11 cellular contexts compared by ENCODE assay signal in genomic region chrX:24363432-24364181, GRCh38. TPM values are rescaled to one million over a fixed set of nuclear protein-coding genes. Genes with fewer than 3 reads are reported as not detected.
DNase-seq lines count a peak whose midpoint lies in the region; ATAC-seq, FAIRE-seq and TF ChIP-seq lines count a peak whose summit lies in the region.
"Not testable (repeated sequence)": the region's sequence is repeated elsewhere in the genome, so short reads cannot be mapped to it uniquely, and the experiment has no call there.
"Had no signal": no experiment of that assay in that cellular context is flagged by ENCODE, and none has a peak within 500 bp of the region (broad histone marks: within the 10 kb centered on the region; RNA-seq: fewer than 3 reads in every experiment).

No MANE protein-coding gene starts in this region.

- ATAC-seq in A549, result 0 out of 6 replicates have a peak, but pooled peaks of 1 of the 2 experiments have one; percentile 19
- peak; percentile 72 for ATAC-seq in gastroesophageal sphincter
- peak; percentile 55 to 85 for ATAC-seq in left cardiac atrium
- peak in 3 of 4 donors; percentile 33 to 75 (median 37) for ATAC-seq in right lobe of liver
- ATAC-seq in natural killer cell treated with Interleukin-12 subunit alpha and Interleukin-12 subunit beta and Interleukin-15 and Interleukin-18, amount 100 ng/mL, for 72 hours, result peak; percentile 38 to 68

- H3K9me3 Mint-ChIP-seq in astrocyte (ENCODE audit: unreplicated experiment); natural killer cell treated with Interleukin-12 subunit alpha and Interleukin-12 subunit beta and Interleukin-15 and Interleukin-18, amount 100 ng/mL, for 72 hours: not testable (repeated sequence)

- not testable (repeated sequence) for H3K4me2 ChIP-seq in A549; astrocyte (ENCODE audit: low read length); smooth muscle cell

- H3K27ac ChIP-seq in A549; astrocyte (ENCODE audit: low read depth, low read length); right lobe of liver; smooth muscle cell (ENCODE audit: low read depth): not testable (repeated sequence)
- peak overlapping the region in 1 of 4 donors; percentile 22 for H3K27ac ChIP-seq in gastroesophageal sphincter

- DNase-seq in A549 (ENCODE audit: low read depth in 1 of 2, low spot score in 1 of 2); astrocyte (ENCODE audit: low read depth); left cardiac atrium; right lobe of liver; natural killer cell treated with Interleukin-12 subunit alpha and Interleukin-12 subunit beta and Interleukin-15 and Interleukin-18, amount 100 ng/mL, for 72 hours (ENCODE audit: low spot score); smooth muscle cell (lab: John Stamatoyannopoulos, UW; ENCODE audit: unreplicated experiment): not testable (repeated sequence)

- H4K20me1 ChIP-seq in astrocyte (ENCODE audit: insufficient read depth, low read length); smooth muscle cell (ENCODE audit: low read depth): not testable (repeated sequence)

- H3K9ac ChIP-seq in astrocyte (ENCODE audit: low read length); smooth muscle cell (ENCODE audit: low read depth): not testable (repeated sequence)

- not testable (repeated sequence) for H3K27ac Mint-ChIP-seq in astrocyte (ENCODE audit: unreplicated experiment)
- peak overlapping the region in 1 of 2 donors; percentile 41 for H3K27ac Mint-ChIP-seq in natural killer cell treated with Interleukin-12 subunit alpha and Interleukin-12 subunit beta and Interleukin-15 and Interleukin-18, amount 100 ng/mL, for 72 hours

- H3K79me2 ChIP-seq in astrocyte (ENCODE audit: insufficient read depth, low read length); smooth muscle cell (ENCODE audit: low read depth): not testable (repeated sequence)

- TF ChIP-seq CTCF in A549 (IDR thresholded peaks at IDR 0.05); astrocyte (IDR thresholded peaks at IDR 0.05; ENCODE audit: insufficient read depth, low read depth, low read length); gastroesophageal sphincter (IDR thresholded peaks at IDR 0.05); right lobe of liver (IDR thresholded peaks at IDR 0.05); smooth muscle cell (IDR thresholded peaks at IDR 0.05; ENCODE audit: borderline replicate concordance, insufficient read depth, poor library complexity, severe bottlenecking): not testable (repeated sequence)

- H3K4me1 Mint-ChIP-seq in astrocyte (ENCODE audit: low read depth, unreplicated experiment); natural killer cell treated with Interleukin-12 subunit alpha and Interleukin-12 subunit beta and Interleukin-15 and Interleukin-18, amount 100 ng/mL, for 72 hours (ENCODE audit: low read depth in 2 of 2): not testable (repeated sequence)

- not testable (repeated sequence) for H3K36me3 ChIP-seq in astrocyte (ENCODE audit: insufficient read depth, low read length); gastroesophageal sphincter; right lobe of liver; smooth muscle cell (ENCODE audit: low read depth)

- H3K9me3 ChIP-seq in A549; astrocyte (ENCODE audit: insufficient read depth, low read depth, low read length); gastroesophageal sphincter; right lobe of liver; smooth muscle cell (replicated peaks; ENCODE audit: low read depth): not testable (repeated sequence)

- H3K4me3 Mint-ChIP-seq in astrocyte (ENCODE audit: unreplicated experiment); natural killer cell treated with Interleukin-12 subunit alpha and Interleukin-12 subunit beta and Interleukin-15 and Interleukin-18, amount 100 ng/mL, for 72 hours: not testable (repeated sequence)

- TF ChIP-seq EP300 in A549 (IDR thresholded peaks at IDR 0.05); gastroesophageal sphincter (IDR thresholded peaks at IDR 0.05): not testable (repeated sequence)

- TF ChIP-seq POLR2A in A549 (IDR thresholded peaks at IDR 0.05; ENCODE audit: low read length); gastroesophageal sphincter (IDR thresholded peaks at IDR 0.05); right lobe of liver (IDR thresholded peaks at IDR 0.05): not testable (repeated sequence)

- H3K4me3 ChIP-seq in A549; astrocyte (ENCODE audit: insufficient read depth, low read depth, low read length); gastroesophageal sphincter; right lobe of liver; smooth muscle cell: not testable (repeated sequence)

- H3K36me3 Mint-ChIP-seq in astrocyte (ENCODE audit: low read depth, unreplicated experiment); natural killer cell treated with Interleukin-12 subunit alpha and Interleukin-12 subunit beta and Interleukin-15 and Interleukin-18, amount 100 ng/mL, for 72 hours: not testable (repeated sequence)

- not testable (repeated sequence) for TF ChIP-seq RAD21 in A549 (conservative IDR thresholded peaks at IDR 0.05 in 1 of 2, IDR thresholded peaks at IDR 0.05 in 1 of 2)

- peak; percentile 99 for FAIRE-seq in A549 (lab: Jason Lieb, UNC)
- peak; percentile 74 for FAIRE-seq in astrocyte (lab: Jason Lieb, UNC)

- not testable (repeated sequence) for H3F3A ChIP-seq in smooth muscle cell (ENCODE audit: low read depth)

- intact Hi-C loops in left cardiac atrium (cut with DNase I); right lobe of liver (cut with DNase I): not testable (repeated sequence)

- POLR2A ChIA-PET in A549 (lab: Yijun Ruan, JAX), result not testable (repeated sequence)

- H2AFZ ChIP-seq in astrocyte (ENCODE audit: low read depth, low read length), result not testable (repeated sequence)
- peak overlapping the region; percentile 58 for H2AFZ ChIP-seq in smooth muscle cell (ENCODE audit: low read depth)

- WGBS in A549 (ENCODE audit: missing lambda C conversion rate), result 75% methylated on average over 11 of the region's 16 CpGs
- 41% methylated on average over 5 of the region's 16 CpGs; no CpG with 5 or more reads in 1 of the 2 donors for WGBS in gastroesophageal sphincter (ENCODE audit: low coverage in 1 of 2), 2 donors
- 56% methylated on average over 6 of the region's 16 CpGs for WGBS in right lobe of liver (ENCODE audit: insufficient coverage, low coverage, low lambda C conversion rate, missing lambda C conversion rate)
- WGBS in smooth muscle cell (ENCODE audit: low lambda C conversion rate), result 72% methylated on average over 15 of the region's 16 CpGs

- not testable (repeated sequence) for H3K4me1 ChIP-seq in A549; astrocyte (ENCODE audit: insufficient read depth, low read length); gastroesophageal sphincter; right lobe of liver; smooth muscle cell (ENCODE audit: low read depth)

- CTCF ChIA-PET in A549 (lab: Yijun Ruan, JAX), result interaction anchor here (1.3 kb wide), 1 partner anchor 33 kb away, joined by 3 read pairs; no protein-coding TSS in a partner anchor

- H3K27me3 Mint-ChIP-seq in astrocyte (ENCODE audit: low read depth, unreplicated experiment); natural killer cell treated with Interleukin-12 subunit alpha and Interleukin-12 subunit beta and Interleukin-15 and Interleukin-18, amount 100 ng/mL, for 72 hours: not testable (repeated sequence)

- H3K27me3 ChIP-seq in astrocyte (ENCODE audit: insufficient read depth, low read length); gastroesophageal sphincter; right lobe of liver; smooth muscle cell (ENCODE audit: low read depth): not testable (repeated sequence)

RNA-seq across cellular contexts. Expression of gene SUPT20HL1, which starts 3.2 kb away (rescaled TPM):
- polyA plus RNA-seq in A549 (2011; rRNA removed) (not detected in 2 replicates), A549 (2017; fragmentation: RNase III; extraction: RNeasy Plus Mini Kit Qiagen cat#74134 plus additional on column Dnase treatment) (not detected in 3 replicates), smooth muscle cell (not detected in 2 replicates)
- not detected in 2 replicates for polyA plus RNA-seq in A549 (2012; cell fraction: cytosol; rRNA removed)
- polyA plus RNA-seq in A549 (2012; cell fraction: nucleus; rRNA removed), result not detected in 2 replicates
- not detected in 2 replicates for polyA minus RNA-seq in A549 (2011; rRNA and poly(A)+ RNA removed)
- total RNA-seq in astrocyte (not detected in 2 replicates), gastroesophageal sphincter (1 to 10 TPM in 1 of 4 donors, under 1 TPM in 1, not detected in 2; 0.12 to 1.4 TPM), left cardiac atrium (not detected), right lobe of liver (not detected), smooth muscle cell (not detected in 2 replicates)
- total RNA-seq in natural killer cell treated with Interleukin-12 subunit alpha and Interleukin-12 subunit beta and Interleukin-15 and Interleukin-18, amount 100 ng/mL, for 72 hours, result not detected
- total RNA-seq: Caco-2; CD8-positive, alpha-beta memory T cell; GM23338; H7 had no signal
- polyA plus RNA-seq: GM23338 had no signal

RNA-seq across cellular contexts. Expression of gene SUPT20HL2, which starts 49.7 kb away (rescaled TPM):
- polyA plus RNA-seq in A549 (2011; rRNA removed) (not detected in 2 replicates), A549 (2017; fragmentation: RNase III; extraction: RNeasy Plus Mini Kit Qiagen cat#74134 plus additional on column Dnase treatment) (not detected in 3 replicates), smooth muscle cell (not detected in 2 replicates)
- not detected in 2 replicates for polyA plus RNA-seq in A549 (2012; cell fraction: cytosol; rRNA removed)
- not detected in 2 replicates for polyA plus RNA-seq in A549 (2012; cell fraction: nucleus; rRNA removed)
- not detected in 2 replicates for polyA minus RNA-seq in A549 (2011; rRNA and poly(A)+ RNA removed)
- total RNA-seq in astrocyte (not detected in 2 replicates), gastroesophageal sphincter (not detected), left cardiac atrium (not detected), right lobe of liver (not detected), smooth muscle cell (0.45 TPM in 1 of 2 replicates, not detected in the other)
- total RNA-seq in natural killer cell treated with Interleukin-12 subunit alpha and Interleukin-12 subunit beta and Interleukin-15 and Interleukin-18, amount 100 ng/mL, for 72 hours, result not detected
- total RNA-seq: Caco-2; CD8-positive, alpha-beta memory T cell; GM23338 had no signal
- polyA plus RNA-seq: CD8-positive, alpha-beta memory T cell had no signal
